In genomic region chr10:3059974-3060373, GRCh38 we compare ENCODE assay signal across 2 cellular contexts.
TF ChIP-seq lines count a peak whose summit lies in the region.

No MANE protein-coding gene starts in this region.

TF ChIP-seq in GM23338, 12 proteins besides CTCF, POLR2A, EP300 and RAD21:
- TF ChIP-seq CREB1 (CRISPR knock-in tag; IDR thresholded peaks at IDR 0.05; ENCODE audit: low read depth) (no peak), ZNF462 (CRISPR knock-in tag; IDR thresholded peaks at IDR 0.05) (no peak), ETS1 (IDR thresholded peaks at IDR 0.05) (no peak), JUNB (IDR thresholded peaks at IDR 0.05; ENCODE audit: unreplicated experiment) (no peak), REST (IDR thresholded peaks at IDR 0.05; ENCODE audit: unreplicated experiment) (no peak), ZNF114 (CRISPR knock-in tag; IDR thresholded peaks at IDR 0.05) (no peak), EZH2phosphoT487 (IDR thresholded peaks at IDR 0.05; ENCODE audit: unreplicated experiment) (no peak), ZNF331 (CRISPR knock-in tag; IDR thresholded peaks at IDR 0.05; ENCODE audit: low read depth) (no peak), NANOG (IDR thresholded peaks at IDR 0.05; ENCODE audit: borderline replicate concordance) (no peak), POLR2AphosphoS5 (IDR thresholded peaks at IDR 0.05; ENCODE audit: low read depth) (no peak), STAT1 (IDR thresholded peaks at IDR 0.05; ENCODE audit: unreplicated experiment) (no peak), EZH2 (IDR thresholded peaks at IDR 0.05; ENCODE audit: low read depth, unreplicated experiment) (no peak)
TF ChIP-seq in GM23338: peak in this region for 0.

TF ChIP-seq in K562, 482 proteins besides CTCF, POLR2A, EP300 and RAD21:
- 0 out of 2 replicates have a peak, but pooled peaks have one; percentile 2 for TF ChIP-seq ZNF316 (IDR thresholded peaks at IDR 0.05)
- no peak for TF ChIP-seq JUN (IDR thresholded peaks at IDR 0.05; ENCODE audit: borderline replicate concordance, low read depth, low read length)
- no peak for TF ChIP-seq JUN (CRISPR knock-in tag; IDR thresholded peaks at IDR 0.05; ENCODE audit: borderline replicate concordance)
- TF ChIP-seq SRF (CRISPR knock-in tag; IDR thresholded peaks at IDR 0.05) = no peak
